14 cellular contexts compared by ENCODE assay signal in genomic region chr2:11092693-11093335, GRCh38.
"Had no signal": no experiment of that assay in that cellular context is flagged by ENCODE, and none has a peak within 500 bp of the region (broad histone marks: within the 10 kb centered on the region; RNA-seq: fewer than 3 reads in every experiment).

No MANE protein-coding gene starts in this region.

- H3K9me3 ChIP-seq: ovary, stomach, uterus had no signal

- H3K4me3 ChIP-seq: ovary, stomach, uterus had no signal

- H3K27ac ChIP-seq: ovary, stomach, uterus had no signal

- DNase-seq: activated CD4-positive, alpha-beta T cell treated with anti-CD3 and anti-CD28 coated beads for 1 hour; activated T-cell treated with anti-CD3 and anti-CD28 coated beads for 4 hours; cerebellar nuclear complex; dermis blood vessel endothelial cell; foreskin fibroblast; ovary; stimulated activated CD4-positive, alpha-beta T cell treated with anti-CD3 and anti-CD28 coated beads, Interleukin-4, amount 100 ng/mL, for 1 hour; stimulated activated CD8-positive, alpha-beta memory T cell treated with anti-CD3 and anti-CD28 coated beads, Interleukin-4, amount 100 ng/mL, for 48 hours; stomach; uterus had no signal

- H3K4me1 Mint-ChIP-seq: activated naive CD4-positive, alpha-beta T cell treated with anti-CD3 and anti-CD28 coated beads, Interleukin-2, amount 50 U/mL, for 24 hours had no signal

- H3K27ac Mint-ChIP-seq: activated naive CD4-positive, alpha-beta T cell treated with anti-CD3 and anti-CD28 coated beads, Interleukin-2, amount 50 U/mL, for 24 hours; activated T-helper 2 cell treated with anti-CD3 and anti-CD28 coated beads, Interferon-gamma antibody, Interleukin-2, Interleukin-4, amounts not matched to agents 10 μg/mL and 5 μg/mL and 100 μg/mL, durations not matched to agents 14 hours and 24 hours and 36 hours; natural killer cell treated with Interleukin-12 subunit alpha and Interleukin-12 subunit beta and Interleukin-15 and Interleukin-18, amount 100 ng/mL, for 72 hours had no signal

- H3K4me1 ChIP-seq: stomach, uterus had no signal

- ATAC-seq: esophagus mucosa had no signal

- H3K27me3 ChIP-seq: ovary, stomach, uterus had no signal

- H3K9me3 Mint-ChIP-seq: activated naive CD4-positive, alpha-beta T cell treated with anti-CD3 and anti-CD28 coated beads, Interleukin-2, amount 50 U/mL, for 24 hours; activated T-helper 2 cell treated with anti-CD3 and anti-CD28 coated beads, Interferon-gamma antibody, Interleukin-2, Interleukin-4, amounts not matched to agents 10 μg/mL and 5 μg/mL and 100 μg/mL, durations not matched to agents 14 hours and 24 hours and 36 hours; natural killer cell treated with Interleukin-12 subunit alpha and Interleukin-12 subunit beta and Interleukin-15 and Interleukin-18, amount 100 ng/mL, for 72 hours had no signal

- H3K36me3 ChIP-seq: ovary, stomach, uterus had no signal

- H3K4me3 Mint-ChIP-seq: activated naive CD4-positive, alpha-beta T cell treated with anti-CD3 and anti-CD28 coated beads, Interleukin-2, amount 50 U/mL, for 24 hours; natural killer cell treated with Interleukin-12 subunit alpha and Interleukin-12 subunit beta and Interleukin-15 and Interleukin-18, amount 100 ng/mL, for 72 hours had no signal

- H3K36me3 Mint-ChIP-seq: activated naive CD4-positive, alpha-beta T cell treated with anti-CD3 and anti-CD28 coated beads, Interleukin-2, amount 50 U/mL, for 24 hours; natural killer cell treated with Interleukin-12 subunit alpha and Interleukin-12 subunit beta and Interleukin-15 and Interleukin-18, amount 100 ng/mL, for 72 hours had no signal
